Comparison of ENCODE assay signal across 10 cellular contexts in the genomic region with DNA sequence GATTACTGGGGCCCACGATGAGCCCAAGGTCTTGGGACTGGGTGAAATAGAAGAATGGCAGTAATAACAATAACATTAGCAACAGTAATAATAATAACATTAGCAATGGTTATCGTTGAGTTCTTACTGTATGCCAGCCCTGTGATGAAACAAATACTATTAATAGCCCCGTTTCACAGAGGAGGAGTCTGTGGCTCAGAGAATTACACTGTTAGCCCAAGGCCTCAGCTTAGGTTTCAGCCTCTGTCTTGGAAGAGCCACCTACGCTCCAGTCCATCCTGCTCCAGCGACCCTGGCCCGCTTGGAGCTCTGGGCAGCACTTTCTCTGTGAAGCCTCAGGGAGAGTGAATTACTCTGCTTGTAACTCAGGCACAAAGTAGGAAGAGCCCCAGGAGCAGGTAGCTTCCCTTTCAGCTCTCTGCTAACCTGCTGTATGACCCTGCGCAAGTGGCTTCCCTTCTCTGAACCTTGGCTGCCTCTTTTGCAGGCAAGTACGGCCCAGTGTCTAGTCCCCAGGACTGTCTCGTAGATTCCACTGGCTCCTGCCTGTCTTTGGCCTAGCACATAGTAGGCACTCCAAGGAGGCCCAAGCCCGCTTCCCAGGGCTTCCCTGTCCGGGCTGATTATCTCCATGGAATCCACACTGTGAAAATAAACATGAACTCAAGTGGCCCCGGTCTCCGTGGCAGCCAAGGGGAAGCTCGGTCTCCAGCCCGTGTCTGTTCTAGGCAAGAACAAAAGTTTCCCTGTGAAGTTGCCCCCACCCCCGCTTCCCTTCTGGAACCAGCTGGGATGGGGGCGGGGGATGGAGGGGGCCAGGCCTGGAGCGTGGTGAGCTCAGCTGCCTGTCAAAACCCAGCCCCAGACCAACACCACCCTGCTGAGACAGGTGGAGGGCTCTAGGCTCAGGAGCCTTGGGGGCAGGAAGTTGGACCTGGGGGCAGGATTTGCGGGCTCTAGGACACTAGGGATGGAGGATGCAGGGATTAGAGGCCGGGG. TPM values are rescaled to one million over a fixed set of nuclear protein-coding genes. Genes with fewer than 3 reads are reported as not detected.
A peak's percentile ranks its signal among the peaks of the same experiment; 100 is the strongest.
DNase-seq lines count a peak whose midpoint lies in the region; ATAC-seq and TF ChIP-seq lines count a peak whose summit lies in the region.
"Had no signal": no experiment of that assay in that cellular context is flagged by ENCODE, and none has a peak within 500 bp of the region (broad histone marks: within the 10 kb centered on the region; RNA-seq: fewer than 3 reads in every experiment).

No MANE protein-coding gene starts in this region.

- intact Hi-C loops in left ventricle myocardium inferior (cut with micrococcal nuclease) (no loop called here), colonic mucosa (cut with DNase I) (no loop called here)

- no peak overlapping the region for H3K4ac ChIP-seq in neuronal stem cell (ENCODE audit: low read length)

- ATAC-seq in stimulated activated naive CD8-positive, alpha-beta T cell treated with anti-CD3 and anti-CD28 coated beads, Interleukin-15, Interleukin-2, amounts not matched to agents 100 U/mL and 50 U/mL, for 24 hours = no peak
- no peak for ATAC-seq in HG03342 (IDR thresholded peaks at IDR 0.05; ENCODE audit: unreplicated experiment)
- ATAC-seq: natural killer cell treated with Interleukin-12 subunit alpha and Interleukin-12 subunit beta and Interleukin-15 and Interleukin-18, amount 100 ng/mL, for 72 hours had no signal

- H3K23ac ChIP-seq in neuronal stem cell (ENCODE audit: low read depth, low read length, poor library complexity) = peak overlapping the region; percentile 5

- no peak overlapping the region for H2BK5ac ChIP-seq in neuronal stem cell (ENCODE audit: low read length)

- no peak overlapping the region for H2AK5ac ChIP-seq in neuronal stem cell (ENCODE audit: low read depth, low read length)

- H3K36me3 ChIP-seq in left ventricle myocardium inferior = no peaks in the 10 kb centered on the region
- H3K36me3 ChIP-seq in neuronal stem cell (replicated peaks in 1 of 2; ENCODE audit: control insufficient read depth in 2 of 2, insufficient read depth in 2 of 2, low read length in 2 of 2) = no peaks in the 10 kb centered on the region
- H3K36me3 ChIP-seq in colonic mucosa = no peaks in the 10 kb centered on the region
- H3K36me3 ChIP-seq: adrenal gland had no signal

- H2BK120ac ChIP-seq in neuronal stem cell (ENCODE audit: low read depth, low read length) = no peak overlapping the region

- TF ChIP-seq CTCF in astrocyte of the spinal cord (IDR thresholded peaks at IDR 0.05; ENCODE audit: low read depth, low read length) = no peak
- TF ChIP-seq CTCF in left ventricle myocardium inferior (IDR thresholded peaks at IDR 0.05; ENCODE audit: borderline replicate concordance) = no peak
- TF ChIP-seq CTCF in colonic mucosa (IDR thresholded peaks at IDR 0.05) = no peak

- H2AFZ ChIP-seq in neuronal stem cell (ENCODE audit: low read length) = no peak overlapping the region

- H3K9me3 ChIP-seq in left ventricle myocardium inferior (replicated peaks) (no peaks in the 10 kb centered on the region), neuronal stem cell (replicated peaks in 1 of 2; ENCODE audit: control insufficient read depth in 2 of 2, insufficient read depth in 1 of 2, low read depth in 1 of 2, low read length in 2 of 2) (peaks cover 0 to 4% of the 10 kb centered on the region in 2 donors), colonic mucosa (no peaks in the 10 kb centered on the region)
- H3K9me3 ChIP-seq: adrenal gland had no signal

- peaks cover 36% of the 10 kb centered on the region for H3K4me1 ChIP-seq in left ventricle myocardium inferior
- peaks cover 0 to 9% of the 10 kb centered on the region in 2 donors for H3K4me1 ChIP-seq in neuronal stem cell (ENCODE audit: control insufficient read depth in 2 of 2, insufficient read depth in 1 of 2, low read depth in 1 of 2, low read length in 2 of 2)
- no peaks in the 10 kb centered on the region for H3K4me1 ChIP-seq in colonic mucosa
- H3K4me1 ChIP-seq: adrenal gland had no signal

- peak overlapping the region; percentile 90 for H3K27ac ChIP-seq in left ventricle myocardium inferior (replicated peaks)
- H3K27ac ChIP-seq in neuronal stem cell (replicated peaks; ENCODE audit: low read length) = no peak overlapping the region
- H3K27ac ChIP-seq in colonic mucosa = no peak overlapping the region
- H3K27ac ChIP-seq: adrenal gland had no signal

- H3K79me1 ChIP-seq in neuronal stem cell (ENCODE audit: low read depth, low read length) = no peaks in the 10 kb centered on the region

- H3K4me2 ChIP-seq in neuronal stem cell (ENCODE audit: insufficient read depth, low read length, poor library complexity, severe bottlenecking) = no peak overlapping the region

- no peak overlapping the region for H3K4me3 ChIP-seq in astrocyte of the spinal cord (ENCODE audit: low read depth, low read length)
- H3K4me3 ChIP-seq in left ventricle myocardium inferior = peak overlapping the region; percentile 26
- no peak overlapping the region for H3K4me3 ChIP-seq in neuronal stem cell (ENCODE audit: low read length in 2 of 2)
- no peak overlapping the region for H3K4me3 ChIP-seq in colonic mucosa
- H3K4me3 ChIP-seq: adrenal gland had no signal

- in situ Hi-C loops in astrocyte of the spinal cord (cut with HindIII; ENCODE audit: low sequenced_read_pairs) = no loop called here

- no peak overlapping the region for H4K91ac ChIP-seq in neuronal stem cell (ENCODE audit: low read depth, low read length, poor library complexity)

- no peak overlapping the region for H4K8ac ChIP-seq in neuronal stem cell (ENCODE audit: low read depth, low read length)

- H3K14ac ChIP-seq in neuronal stem cell (ENCODE audit: low read length) = no peak overlapping the region

- H3K18ac ChIP-seq in neuronal stem cell (ENCODE audit: low read length) = no peak overlapping the region

- H3K27me3 ChIP-seq in left ventricle myocardium inferior (ENCODE audit: low read depth) = no peaks in the 10 kb centered on the region
- peaks cover 0 to 9% (median 0%) of the 10 kb centered on the region in 3 experiments for H3K27me3 ChIP-seq in neuronal stem cell (ENCODE audit: control insufficient read depth in 3 of 3, insufficient read depth in 3 of 3, low read depth in 1 of 3, low read length in 3 of 3)
- no peaks in the 10 kb centered on the region for H3K27me3 ChIP-seq in colonic mucosa

- no peak overlapping the region for H2BK12ac ChIP-seq in neuronal stem cell (ENCODE audit: low read length)

- WGBS in neuronal stem cell (ENCODE audit: extremely low coverage in 2 of 2, insufficient read length in 2 of 2, insufficient replicate concordance in 1 of 2), 2 donors = no CpG with 5 or more reads among the region's 20 CpGs

- DNase-seq in CD1c-positive myeloid dendritic cell (ENCODE audit: extremely low spot score) (peak; percentile 28), astrocyte of the spinal cord (ENCODE audit: low read depth, low spot score) (peak; percentile 19), left ventricle myocardium inferior (peak; percentile 83), neuronal stem cell (ENCODE audit: low spot score) (no peak), colonic mucosa (no peak)
- DNase-seq in stimulated activated naive CD8-positive, alpha-beta T cell treated with anti-CD3 and anti-CD28 coated beads, Interleukin-15, Interleukin-2, amounts not matched to agents 100 U/mL and 50 U/mL, for 24 hours = no peak
- no peak for DNase-seq in activated naive CD4-positive, alpha-beta T cell treated with anti-CD3 and anti-CD28 coated beads, Interleukin-2, amount 50 U/mL, for 16 hours

- H2BK15ac ChIP-seq in neuronal stem cell (ENCODE audit: low read length) = no peak overlapping the region

- H3K9ac ChIP-seq in neuronal stem cell (ENCODE audit: low read depth, low read length, poor library complexity) = no peak overlapping the region
- no peak overlapping the region for H3K9ac ChIP-seq in colonic mucosa (ENCODE audit: low read depth in 2 of 2, low read length in 2 of 2)

RNA-seq across cellular contexts. Expression of a gene that starts 26.2 kb away (rescaled TPM):
- total RNA-seq in left ventricle myocardium inferior (1.3 TPM), colonic mucosa (under 1 TPM in 1 of 2 donors, not detected in 1; 0.13 TPM)
- polyA plus RNA-seq in neuronal stem cell (2013, experiment 1 of 2) = 0.22 TPM
- 0.18 TPM for polyA plus RNA-seq in neuronal stem cell (2013, experiment 2 of 2)
- total RNA-seq: natural killer cell treated with Interleukin-12 subunit alpha and Interleukin-12 subunit beta and Interleukin-15 and Interleukin-18, amount 100 ng/mL, for 72 hours had no signal

Comparison
In these comparisons a context has a peak if more than half of its experiments do, and no peak if none do; other contexts are left out.
1. DNase-seq: peak in CD1c-positive myeloid dendritic cell (single experiment), astrocyte of the spinal cord (single experiment) and left ventricle myocardium inferior (single experiment); none in neuronal stem cell (single experiment), stimulated activated naive CD8-positive, alpha-beta T cell treated with anti-CD3 and anti-CD28 coated beads, Interleukin-15, Interleukin-2, amounts not matched to agents 100 U/mL and 50 U/mL, for 24 hours (single experiment), activated naive CD4-positive, alpha-beta T cell treated with anti-CD3 and anti-CD28 coated beads, Interleukin-2, amount 50 U/mL, for 16 hours (single experiment) and colonic mucosa (single experiment).